2 cellular contexts compared by ENCODE assay signal in genomic region chr9:63041710-63042109, GRCh38.
A peak's percentile ranks its signal among the peaks of the same experiment; 100 is the strongest.
TF ChIP-seq lines count a peak whose summit lies in the region.
"Not testable (repeated sequence)": the region's sequence is repeated elsewhere in the genome, so short reads cannot be mapped to it uniquely, and the experiment has no call there.

No MANE protein-coding gene starts in this region.

TF ChIP-seq in K562, 482 proteins besides CTCF, POLR2A, EP300 and RAD21:
- TF ChIP-seq TRIM24 (IDR thresholded peaks at IDR 0.05) (peak; percentile 16 to 75; a peak in 2 of 4 replicates), CEBPB (tag; IDR thresholded peaks at IDR 0.05) (0 out of 2 replicates have a peak, but pooled peaks have one; percentile 21)

TF ChIP-seq in HepG2, 621 proteins besides CTCF, POLR2A, EP300 and RAD21:
- TF ChIP-seq ATF7 (IDR thresholded peaks at IDR 0.05), result 0 out of 2 replicates have a peak, but pooled peaks have one; percentile 16
- TF ChIP-seq ATF7 (CRISPR knock-in tag; IDR thresholded peaks at IDR 0.05), result not testable (repeated sequence)
